ENCODE assay signal across 15 cellular contexts in the genomic region with DNA sequence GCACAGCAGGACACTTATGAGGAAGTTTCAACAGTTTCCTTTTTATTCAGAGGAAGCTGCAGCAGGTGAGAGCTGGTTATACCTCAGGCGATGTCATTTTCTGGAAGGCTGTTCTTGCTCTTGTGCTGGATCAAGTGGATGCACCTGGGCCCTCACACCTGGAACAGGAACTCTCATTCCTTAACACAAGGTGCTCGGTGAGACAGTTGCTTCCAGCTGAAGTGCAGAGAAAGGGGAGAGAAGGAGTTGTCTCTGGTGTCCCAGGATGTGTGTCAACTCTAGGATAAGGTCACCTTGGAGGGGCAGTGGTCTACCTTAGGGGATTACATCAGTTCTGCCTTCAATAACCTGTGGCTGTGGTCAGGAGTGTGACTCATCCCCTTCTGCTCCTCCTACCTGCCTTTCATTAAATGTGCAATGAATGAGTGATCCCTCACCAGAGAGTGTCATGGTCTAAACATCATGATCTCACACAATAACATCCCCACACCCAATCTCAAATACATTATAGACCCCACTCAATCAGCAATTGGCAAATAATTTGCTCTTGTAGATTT.
DNase-seq lines count a peak whose midpoint lies in the region; ATAC-seq and TF ChIP-seq lines count a peak whose summit lies in the region.
"Had no signal": no experiment of that assay in that cellular context is flagged by ENCODE, and none has a peak within 500 bp of the region (broad histone marks: within the 10 kb centered on the region; RNA-seq: fewer than 3 reads in every experiment).

No MANE protein-coding gene starts in this region.

- H3K9me3 Mint-ChIP-seq in activated T-helper 1 cell treated with anti-CD3 and anti-CD28 coated beads, Interleukin-12 subunit alpha, Interleukin-12 subunit beta, Interleukin-2, Interleukin-4 antibody, amounts not matched to agents 30 ng/mL and 10 ng/mL and 1 ng/mL, durations not matched to agents 14 hours and 24 hours and 36 hours = no peaks in the 10 kb centered on the region
- H3K9me3 Mint-ChIP-seq in stimulated activated naive CD8-positive, alpha-beta T cell treated with anti-CD3 and anti-CD28 coated beads, Interleukin-15, amount 100 ng/mL, for 72 hours = no peaks in the 10 kb centered on the region
- H3K9me3 Mint-ChIP-seq: CD8-positive, alpha-beta memory T cell; effector memory CD8-positive, alpha-beta T cell had no signal

- ATAC-seq in stimulated activated naive CD8-positive, alpha-beta T cell treated with anti-CD3 and anti-CD28 coated beads, Interleukin-15, amount 100 ng/mL, for 72 hours = peak; percentile 95
- ATAC-seq in HG03196 (IDR thresholded peaks at IDR 0.05; ENCODE audit: unreplicated experiment) = no peak
- ATAC-seq: effector memory CD8-positive, alpha-beta T cell had no signal

- H3K4me1 Mint-ChIP-seq in activated T-helper 1 cell treated with anti-CD3 and anti-CD28 coated beads, Interleukin-12 subunit alpha, Interleukin-12 subunit beta, Interleukin-2, Interleukin-4 antibody, amounts not matched to agents 30 ng/mL and 10 ng/mL and 1 ng/mL, durations not matched to agents 14 hours and 24 hours and 36 hours (ENCODE audit: low read depth) = peaks cover 70% of the 10 kb centered on the region
- peaks cover 87% of the 10 kb centered on the region for H3K4me1 Mint-ChIP-seq in stimulated activated naive CD8-positive, alpha-beta T cell treated with anti-CD3 and anti-CD28 coated beads, Interleukin-15, amount 100 ng/mL, for 72 hours

- no peaks in the 10 kb centered on the region for H3K4me1 ChIP-seq in ascending aorta
- H3K4me1 ChIP-seq: right atrium auricular region, SJSA1 had no signal

- no peaks in the 10 kb centered on the region for H3K9me3 ChIP-seq in ascending aorta
- H3K9me3 ChIP-seq: right atrium auricular region, SJSA1 had no signal

- H3K27ac ChIP-seq in ascending aorta = no peak overlapping the region
- H3K27ac ChIP-seq: right atrium auricular region, SJSA1 had no signal

- TF ChIP-seq CTCF in ascending aorta (IDR thresholded peaks at IDR 0.05) = no peak

- no peak overlapping the region for H3K4me3 Mint-ChIP-seq in activated T-helper 1 cell treated with anti-CD3 and anti-CD28 coated beads, Interleukin-12 subunit alpha, Interleukin-12 subunit beta, Interleukin-2, Interleukin-4 antibody, amounts not matched to agents 30 ng/mL and 10 ng/mL and 1 ng/mL, durations not matched to agents 14 hours and 24 hours and 36 hours
- peak overlapping the region; percentile 33 to 63 for H3K4me3 Mint-ChIP-seq in stimulated activated naive CD8-positive, alpha-beta T cell treated with anti-CD3 and anti-CD28 coated beads, Interleukin-15, amount 100 ng/mL, for 72 hours
- H3K4me3 Mint-ChIP-seq: CD8-positive, alpha-beta memory T cell; effector memory CD8-positive, alpha-beta T cell had no signal

- no peak overlapping the region for H3K4me3 ChIP-seq in ascending aorta
- H3K4me3 ChIP-seq: right atrium auricular region, SJSA1 had no signal

- peak overlapping the region; percentile 49 for H3K27ac Mint-ChIP-seq in activated T-helper 1 cell treated with anti-CD3 and anti-CD28 coated beads, Interleukin-12 subunit alpha, Interleukin-12 subunit beta, Interleukin-2, Interleukin-4 antibody, amounts not matched to agents 30 ng/mL and 10 ng/mL and 1 ng/mL, durations not matched to agents 14 hours and 24 hours and 36 hours
- H3K27ac Mint-ChIP-seq in stimulated activated naive CD8-positive, alpha-beta T cell treated with anti-CD3 and anti-CD28 coated beads, Interleukin-15, amount 100 ng/mL, for 72 hours = peak overlapping the region; percentile 47 to 90
- H3K27ac Mint-ChIP-seq: CD8-positive, alpha-beta memory T cell had no signal

- intact Hi-C loops in activated T-helper 1 cell treated with anti-CD3 and anti-CD28 coated beads, Interleukin-12 subunit alpha, Interleukin-12 subunit beta, Interleukin-2, Interleukin-4 antibody, amounts not matched to agents 30 ng/mL and 10 ng/mL and 1 ng/mL, durations not matched to agents 14 hours and 24 hours and 36 hours (cut with micrococcal nuclease) = no loop called here
- intact Hi-C loops in ascending aorta (cut with DNase I) = no loop called here

- DNase-seq in stimulated activated naive CD4-positive, alpha-beta T cell treated with Interleukin-2 at 50 U/mL for 16 hours (lab: John Stamatoyannopoulos, UW) = peak; percentile 26
- no peak for DNase-seq in stimulated activated naive CD4-positive, alpha-beta T cell (lab: John Stamatoyannopoulos, UW)
- DNase-seq in NCI-H69 (lab: John Stamatoyannopoulos, UW) = peak; percentile 96
- no peak for DNase-seq in activated T-helper 1 cell treated with anti-CD3 and anti-CD28 coated beads, Interleukin-12 subunit alpha, Interleukin-12 subunit beta, Interleukin-2, Interleukin-4 antibody, amounts not matched to agents 30 ng/mL and 10 ng/mL and 1 ng/mL, durations not matched to agents 14 hours and 24 hours and 36 hours (ENCODE audit: low spot score)
- peak; percentile 49 to 71 for DNase-seq in stimulated activated naive CD8-positive, alpha-beta T cell treated with anti-CD3 and anti-CD28 coated beads, Interleukin-15, amount 100 ng/mL, for 72 hours
- no peak for DNase-seq in NCI-H524 (lab: John Stamatoyannopoulos, UW)
- no peak for DNase-seq in ascending aorta (ENCODE audit: low spot score in 2 of 2)
- DNase-seq: activated gamma-delta T cell; CD8-positive, alpha-beta memory T cell; effector memory CD8-positive, alpha-beta T cell; KBM-7; NCI-H2029 had no signal

- no peaks in the 10 kb centered on the region for H3K27me3 ChIP-seq in ascending aorta
- H3K27me3 ChIP-seq: right atrium auricular region, SJSA1 had no signal

- no peaks in the 10 kb centered on the region for H3K27me3 Mint-ChIP-seq in activated T-helper 1 cell treated with anti-CD3 and anti-CD28 coated beads, Interleukin-12 subunit alpha, Interleukin-12 subunit beta, Interleukin-2, Interleukin-4 antibody, amounts not matched to agents 30 ng/mL and 10 ng/mL and 1 ng/mL, durations not matched to agents 14 hours and 24 hours and 36 hours (ENCODE audit: insufficient read depth)
- H3K27me3 Mint-ChIP-seq in stimulated activated naive CD8-positive, alpha-beta T cell treated with anti-CD3 and anti-CD28 coated beads, Interleukin-15, amount 100 ng/mL, for 72 hours = no peaks in the 10 kb centered on the region

- no peaks in the 10 kb centered on the region for H3K36me3 ChIP-seq in ascending aorta
- H3K36me3 ChIP-seq: right atrium auricular region, SJSA1 had no signal

- H3K36me3 Mint-ChIP-seq in activated T-helper 1 cell treated with anti-CD3 and anti-CD28 coated beads, Interleukin-12 subunit alpha, Interleukin-12 subunit beta, Interleukin-2, Interleukin-4 antibody, amounts not matched to agents 30 ng/mL and 10 ng/mL and 1 ng/mL, durations not matched to agents 14 hours and 24 hours and 36 hours (ENCODE audit: low read depth) = no peaks in the 10 kb centered on the region
- H3K36me3 Mint-ChIP-seq: CD8-positive, alpha-beta memory T cell had no signal

Comparison
In these comparisons a context has a peak if more than half of its experiments do, and no peak if none do; other contexts are left out.
1. DNase-seq: peak in stimulated activated naive CD4-positive, alpha-beta T cell treated with Interleukin-2 at 50 U/mL for 16 hours (single experiment), NCI-H69 (single experiment) and stimulated activated naive CD8-positive, alpha-beta T cell treated with anti-CD3 and anti-CD28 coated beads, Interleukin-15, amount 100 ng/mL, for 72 hours (2 of 2); none in stimulated activated naive CD4-positive, alpha-beta T cell (0 of 6), activated T-helper 1 cell treated with anti-CD3 and anti-CD28 coated beads, Interleukin-12 subunit alpha, Interleukin-12 subunit beta, Interleukin-2, Interleukin-4 antibody, amounts not matched to agents 30 ng/mL and 10 ng/mL and 1 ng/mL, durations not matched to agents 14 hours and 24 hours and 36 hours (single experiment), NCI-H524 (0 of 2) and ascending aorta (0 of 2).